8 cellular contexts compared by ENCODE assay signal in genomic region chr10:45419673-45420020, GRCh38.
DNase-seq lines count a peak whose midpoint lies in the region; ATAC-seq and TF ChIP-seq lines count a peak whose summit lies in the region.

No MANE protein-coding gene starts in this region.

- no peaks in the 10 kb centered on the region for H3K9me3 ChIP-seq in mucosa of stomach (ENCODE audit: control insufficient read depth, low read length)

- no peaks in the 10 kb centered on the region for H3K27me3 ChIP-seq in mucosa of stomach (ENCODE audit: control insufficient read depth, insufficient read depth, low read length)

- H3K36me3 ChIP-seq in mucosa of stomach (ENCODE audit: control insufficient read depth, insufficient read depth, low read length) = no peaks in the 10 kb centered on the region

- DNase-seq in NCI-H2196 treated with DMSO at 0.1 percent for 48 hours (lab: John Stamatoyannopoulos, UW; ENCODE audit: unreplicated experiment) = no peak
- no peak for DNase-seq in AML-193 (lab: John Stamatoyannopoulos, UW)
- DNase-seq in NCI-H1694 (lab: John Stamatoyannopoulos, UW) = no peak

- peak overlapping the region; percentile 100 for H3K27ac Mint-ChIP-seq in dendritic cell treated with granulocyte-macrophage colony-stimulating factor and Interleukin-4, amounts not matched to agents 40 ng/mL and 50 ng/mL, for 4 days

- H3K4me3 ChIP-seq in GM12875 (ENCODE audit: low read depth, low read length) = peak overlapping the region; percentile 79
- H3K4me3 ChIP-seq in mucosa of stomach (ENCODE audit: low read length) = peak overlapping the region; percentile 17

- H3K4me1 Mint-ChIP-seq in dendritic cell treated with granulocyte-macrophage colony-stimulating factor and Interleukin-4, amounts not matched to agents 40 ng/mL and 50 ng/mL, for 4 days (ENCODE audit: low read depth) = peaks cover 81% of the 10 kb centered on the region

- peak overlapping the region; percentile 54 for H3K9ac ChIP-seq in mucosa of stomach (ENCODE audit: low read length)

- intact Hi-C loops in dendritic cell treated with granulocyte-macrophage colony-stimulating factor and Interleukin-4, amounts not matched to agents 40 ng/mL and 50 ng/mL, for 4 days (cut with micrococcal nuclease) = loop anchor here (1.0 to 10.0 kb wide), 4 partner anchors 15 to 165 kb away; no protein-coding TSS in a partner anchor

- peaks cover 80% of the 10 kb centered on the region for H3K36me3 Mint-ChIP-seq in dendritic cell treated with granulocyte-macrophage colony-stimulating factor and Interleukin-4, amounts not matched to agents 40 ng/mL and 50 ng/mL, for 4 days (ENCODE audit: low read depth)

- TF ChIP-seq CTCF in GM12875 (IDR thresholded peaks at IDR 0.05; ENCODE audit: borderline replicate concordance, insufficient read depth, low read depth, low read length) = no peak

- no peaks in the 10 kb centered on the region for H3K9me3 Mint-ChIP-seq in dendritic cell treated with granulocyte-macrophage colony-stimulating factor and Interleukin-4, amounts not matched to agents 40 ng/mL and 50 ng/mL, for 4 days

- H3K4me1 ChIP-seq in mucosa of stomach (ENCODE audit: control insufficient read depth, insufficient read depth, low read length) = peaks cover 13% of the 10 kb centered on the region

- ATAC-seq in HG03139 (IDR thresholded peaks at IDR 0.05; ENCODE audit: unreplicated experiment) = peak; percentile 6
- no peak for ATAC-seq in GM21360 (IDR thresholded peaks at IDR 0.05; ENCODE audit: unreplicated experiment)

- H3K27me3 Mint-ChIP-seq in dendritic cell treated with granulocyte-macrophage colony-stimulating factor and Interleukin-4, amounts not matched to agents 40 ng/mL and 50 ng/mL, for 4 days = no peaks in the 10 kb centered on the region

- H3K4me3 Mint-ChIP-seq in dendritic cell treated with granulocyte-macrophage colony-stimulating factor and Interleukin-4, amounts not matched to agents 40 ng/mL and 50 ng/mL, for 4 days = peak overlapping the region; percentile 97
